In genomic region chr20:40724566-40724965, GRCh38 we compare ENCODE assay signal across 17 cellular contexts. TPM values are rescaled to one million over a fixed set of nuclear protein-coding genes. Genes with fewer than 3 reads are reported as not detected.
DNase-seq lines count a peak whose midpoint lies in the region; ATAC-seq and TF ChIP-seq lines count a peak whose summit lies in the region.
"Had no signal": no experiment of that assay in that cellular context is flagged by ENCODE, and none has a peak within 500 bp of the region (broad histone marks: within the 10 kb centered on the region; RNA-seq: fewer than 3 reads in every experiment).

No MANE protein-coding gene starts in this region.

- H2BK120ac ChIP-seq in trophoblast cell (ENCODE audit: insufficient read depth, low read length, poor library complexity): no peak overlapping the region

- H3K4ac ChIP-seq in trophoblast cell (ENCODE audit: low read depth, low read length): no peak overlapping the region

- no peak overlapping the region for H3K27ac Mint-ChIP-seq in GM23338
- H3K27ac Mint-ChIP-seq in nephron progenitor cell: no peak overlapping the region
- no peak overlapping the region for H3K27ac Mint-ChIP-seq in activated T-helper 2 cell treated with anti-CD3 and anti-CD28 coated beads, Interferon-gamma antibody, Interleukin-2, Interleukin-4, amounts not matched to agents 10 μg/mL and 5 μg/mL and 100 μg/mL, durations not matched to agents 14 hours and 24 hours and 36 hours
- H3K27ac Mint-ChIP-seq: B cell; CD8-positive, alpha-beta T cell; HFFc6 had no signal

- no peaks in the 10 kb centered on the region for H3K9me2 ChIP-seq in GM23338 (ENCODE audit: insufficient read depth)

- intact Hi-C loops in right lobe of liver (cut with DNase I): no loop called here
- intact Hi-C loops in activated T-helper 2 cell treated with anti-CD3 and anti-CD28 coated beads, Interferon-gamma antibody, Interleukin-2, Interleukin-4, amounts not matched to agents 10 μg/mL and 5 μg/mL and 100 μg/mL, durations not matched to agents 14 hours and 24 hours and 36 hours (cut with micrococcal nuclease): no loop called here

- H3K27ac ChIP-seq in GM23338 (ENCODE audit: low read depth) (no peak overlapping the region), HEK293 (ENCODE audit: extremely low read depth, low read depth, low read length) (no peak overlapping the region), trophoblast cell (ENCODE audit: low read depth, low read length) (no peak overlapping the region), right lobe of liver (no peak overlapping the region), caudate nucleus (ENCODE audit: low read depth, low read length) (no peak overlapping the region)
- H3K27ac ChIP-seq: BLaER1 treated with 17β-estradiol and CSF1 and Interleukin-3, amounts not matched to agents 10 nM and 100 nM had no signal

- no peak overlapping the region for H3K4me2 ChIP-seq in GM23338
- no peak overlapping the region for H3K4me2 ChIP-seq in trophoblast cell (ENCODE audit: low read length)
- H3K4me2 ChIP-seq: BLaER1 treated with 17β-estradiol and CSF1 and Interleukin-3, amounts not matched to agents 10 nM and 100 nM had no signal

- TF ChIP-seq POLR2A in right lobe of liver (IDR thresholded peaks at IDR 0.05): no peak

- H3K18ac ChIP-seq in trophoblast cell (ENCODE audit: low read length): no peak overlapping the region

- no peak for TF ChIP-seq CTCF in GM23338 (conservative IDR thresholded peaks at IDR 0.05; ENCODE audit: low read depth in 2 of 2)
- no peak for TF ChIP-seq CTCF in HEK293 (tag by site-specific recombination; IDR thresholded peaks at IDR 0.05)
- TF ChIP-seq CTCF in nephron progenitor cell (IDR thresholded peaks at IDR 0.05): no peak
- no peak for TF ChIP-seq CTCF in right lobe of liver (IDR thresholded peaks at IDR 0.05)

- H3K4me1 ChIP-seq in GM23338 (ENCODE audit: insufficient read depth) (no peaks in the 10 kb centered on the region), HEK293 (ENCODE audit: control insufficient read depth, insufficient read depth, low read length) (no peaks in the 10 kb centered on the region), trophoblast cell (ENCODE audit: control insufficient read depth in 1 of 2, insufficient read depth in 2 of 2, low read length in 2 of 2) (no peaks in the 10 kb centered on the region), right lobe of liver (no peaks in the 10 kb centered on the region)

- H3K27me3 ChIP-seq in GM23338 (ENCODE audit: insufficient read depth) (no peaks in the 10 kb centered on the region), trophoblast cell (ENCODE audit: insufficient read depth, low read length) (no peaks in the 10 kb centered on the region), right lobe of liver (no peaks in the 10 kb centered on the region)
- H3K27me3 ChIP-seq: BLaER1 treated with 17β-estradiol and CSF1 and Interleukin-3, amounts not matched to agents 10 nM and 100 nM had no signal

- H3K4me3 ChIP-seq in GM23338 (no peak overlapping the region), HEK293 (ENCODE audit: low read depth, low read length) (no peak overlapping the region), trophoblast cell (ENCODE audit: low read depth, low read length) (no peak overlapping the region), right lobe of liver (no peak overlapping the region)
- H3K4me3 ChIP-seq: BLaER1 treated with 17β-estradiol and CSF1 and Interleukin-3, amounts not matched to agents 10 nM and 100 nM had no signal

- no peak for DNase-seq in GM23338 (ENCODE audit: low spot score)
- peak; percentile 19 for DNase-seq in nephron progenitor cell
- DNase-seq in trophoblast cell: no peak
- DNase-seq in GM19240 (ENCODE audit: insufficient read length, low spot score): no peak
- DNase-seq in right lobe of liver: no peak
- no peak for DNase-seq in activated T-helper 2 cell treated with anti-CD3 and anti-CD28 coated beads, Interferon-gamma antibody, Interleukin-2, Interleukin-4, amounts not matched to agents 10 μg/mL and 5 μg/mL and 100 μg/mL, durations not matched to agents 14 hours and 24 hours and 36 hours (ENCODE audit: low spot score)
- no peak for DNase-seq in caudate nucleus (lab: John Stamatoyannopoulos, UW)
- DNase-seq: Calu3; CD8-positive, alpha-beta T cell; DMS79 treated with DMSO at 0.1 percent for 48 hours; GF-D8; HCEC 1CT; HFFc6; IMR-90 had no signal

- H4K12ac ChIP-seq in trophoblast cell (ENCODE audit: low read depth, low read length): no peak overlapping the region

- H3K79me1 ChIP-seq in trophoblast cell (ENCODE audit: low read length): no peaks in the 10 kb centered on the region

- H3K9me3 ChIP-seq in HEK293 (ENCODE audit: control insufficient read depth, insufficient read depth, low read depth, low read length) (no peaks in the 10 kb centered on the region; the same call in 1 of the 2 replicates), trophoblast cell (ENCODE audit: insufficient read depth, low read depth, low read length) (peaks cover 4% of the 10 kb centered on the region), right lobe of liver (no peaks in the 10 kb centered on the region)

- H3K9me3 Mint-ChIP-seq in GM23338: peaks cover 7% of the 10 kb centered on the region; the same call in 2 of the 3 replicates
- peaks cover 9% of the 10 kb centered on the region for H3K9me3 Mint-ChIP-seq in nephron progenitor cell
- no peaks in the 10 kb centered on the region for H3K9me3 Mint-ChIP-seq in activated T-helper 2 cell treated with anti-CD3 and anti-CD28 coated beads, Interferon-gamma antibody, Interleukin-2, Interleukin-4, amounts not matched to agents 10 μg/mL and 5 μg/mL and 100 μg/mL, durations not matched to agents 14 hours and 24 hours and 36 hours
- H3K9me3 Mint-ChIP-seq: HFFc6 had no signal

- ATAC-seq in GM23338 (peak; percentile 46), right lobe of liver (no peak)
- ATAC-seq: CD8-positive, alpha-beta T cell had no signal

- H2BK12ac ChIP-seq in trophoblast cell (ENCODE audit: low read length): no peak overlapping the region

- no peaks in the 10 kb centered on the region for H3F3A ChIP-seq in GM23338 (replicated peaks; ENCODE audit: low read depth)

- no peak overlapping the region for H2BK5ac ChIP-seq in trophoblast cell (ENCODE audit: low read depth, low read length, poor library complexity)

- CTCF ChIA-PET in HEK293 (lab: Yijun Ruan, JAX): interaction anchor here (0.7 kb wide), 1 partner anchor 244 kb away, joined by 3 read pairs; no protein-coding TSS in a partner anchor

- H4K20me1 ChIP-seq in GM23338 (replicated peaks; ENCODE audit: insufficient read depth): no peaks in the 10 kb centered on the region
- H4K20me1 ChIP-seq: BLaER1 treated with 17β-estradiol and CSF1 and Interleukin-3, amounts not matched to agents 10 nM and 100 nM had no signal

- no peak overlapping the region for H3K23ac ChIP-seq in trophoblast cell (ENCODE audit: low read length)

- no peaks in the 10 kb centered on the region; the same call in 2 of the 3 replicates for H3K36me3 Mint-ChIP-seq in GM23338 (ENCODE audit: low read depth)
- no peaks in the 10 kb centered on the region for H3K36me3 Mint-ChIP-seq in nephron progenitor cell (ENCODE audit: low read depth)
- H3K36me3 Mint-ChIP-seq in activated T-helper 2 cell treated with anti-CD3 and anti-CD28 coated beads, Interferon-gamma antibody, Interleukin-2, Interleukin-4, amounts not matched to agents 10 μg/mL and 5 μg/mL and 100 μg/mL, durations not matched to agents 14 hours and 24 hours and 36 hours (ENCODE audit: low read depth): no peaks in the 10 kb centered on the region
- H3K36me3 Mint-ChIP-seq: CD8-positive, alpha-beta T cell had no signal

- peak overlapping the region; percentile 27 for H3K9ac ChIP-seq in trophoblast cell (ENCODE audit: low read length)
- H3K9ac ChIP-seq: BLaER1 treated with 17β-estradiol and CSF1 and Interleukin-3, amounts not matched to agents 10 nM and 100 nM had no signal

- WGBS in trophoblast cell (ENCODE audit: extremely low coverage, insufficient coverage, insufficient read length): no CpG with 5 or more reads among the region's 7 CpGs
- WGBS in right lobe of liver (ENCODE audit: insufficient coverage, low coverage, low lambda C conversion rate, missing lambda C conversion rate): 44% methylated on average over 4 of the region's 7 CpGs

- H3K14ac ChIP-seq in trophoblast cell (ENCODE audit: low read length): no peak overlapping the region

- no peak overlapping the region for H2AK5ac ChIP-seq in trophoblast cell (ENCODE audit: low read length)

- H3K4me1 Mint-ChIP-seq in GM23338: no peaks in the 10 kb centered on the region
- H3K4me1 Mint-ChIP-seq in nephron progenitor cell: peaks cover 18% of the 10 kb centered on the region
- H3K4me1 Mint-ChIP-seq in activated T-helper 2 cell treated with anti-CD3 and anti-CD28 coated beads, Interferon-gamma antibody, Interleukin-2, Interleukin-4, amounts not matched to agents 10 μg/mL and 5 μg/mL and 100 μg/mL, durations not matched to agents 14 hours and 24 hours and 36 hours (ENCODE audit: low read depth): no peaks in the 10 kb centered on the region
- H3K4me1 Mint-ChIP-seq: B cell had no signal

- H3K36me3 ChIP-seq in GM23338 (ENCODE audit: insufficient read depth) (no peaks in the 10 kb centered on the region), HEK293 (ENCODE audit: control insufficient read depth in 2 of 2, insufficient read depth in 1 of 2, low read length in 2 of 2) (no peaks in the 10 kb centered on the region), trophoblast cell (ENCODE audit: control insufficient read depth in 1 of 2, insufficient read depth in 2 of 2, low read length in 2 of 2) (no peaks in the 10 kb centered on the region), right lobe of liver (no peaks in the 10 kb centered on the region)
- H3K36me3 ChIP-seq: BLaER1 treated with 17β-estradiol and CSF1 and Interleukin-3, amounts not matched to agents 10 nM and 100 nM had no signal

- POLR2A ChIA-PET in HEK293 (lab: Yijun Ruan, JAX): no interaction called here

- H2AFZ ChIP-seq in GM23338 (no peak overlapping the region), trophoblast cell (ENCODE audit: insufficient read depth, low read length, poor library complexity) (no peak overlapping the region)

- H4K8ac ChIP-seq in trophoblast cell (ENCODE audit: low read depth, low read length): no peak overlapping the region

- H3K79me2 ChIP-seq in GM23338 (replicated peaks; ENCODE audit: insufficient read depth): no peaks in the 10 kb centered on the region
- no peaks in the 10 kb centered on the region for H3K79me2 ChIP-seq in trophoblast cell (ENCODE audit: control insufficient read depth, insufficient read depth, low read length, poor library complexity)

- no peak overlapping the region for H4K91ac ChIP-seq in trophoblast cell (ENCODE audit: low read depth, low read length)

- H3K4me3 Mint-ChIP-seq in GM23338 (no peak overlapping the region), nephron progenitor cell (peak overlapping the region; percentile 31)
- no peak overlapping the region for H3K4me3 Mint-ChIP-seq in activated T-helper 2 cell treated with anti-CD3 and anti-CD28 coated beads, Interferon-gamma antibody, Interleukin-2, Interleukin-4, amounts not matched to agents 10 μg/mL and 5 μg/mL and 100 μg/mL, durations not matched to agents 14 hours and 24 hours and 36 hours (ENCODE audit: low read depth)
- H3K4me3 Mint-ChIP-seq: B cell; CD8-positive, alpha-beta T cell; HFFc6 had no signal

- H3K27me3 Mint-ChIP-seq in GM23338 (ENCODE audit: insufficient read depth, low read depth, poor library complexity) (no peaks in the 10 kb centered on the region), nephron progenitor cell (ENCODE audit: low read depth, poor library complexity) (peaks cover 9% of the 10 kb centered on the region)
- peaks cover 9% of the 10 kb centered on the region for H3K27me3 Mint-ChIP-seq in activated T-helper 2 cell treated with anti-CD3 and anti-CD28 coated beads, Interferon-gamma antibody, Interleukin-2, Interleukin-4, amounts not matched to agents 10 μg/mL and 5 μg/mL and 100 μg/mL, durations not matched to agents 14 hours and 24 hours and 36 hours (ENCODE audit: low read depth)

RNA-seq across cellular contexts. Expression of gene MAFB, which starts 35.5 kb away (rescaled TPM):
- total RNA-seq in GM23338 (2014; rRNA removed; shearing (Covaris generic)): 1.6 and 1.8 TPM in 2 replicates
- 2.3 and 2.5 TPM in 2 replicates for polyA plus RNA-seq in GM23338 (2016; fragmentation: Nextera tagmentation; extraction: Ambion mirVana)
- polyA plus RNA-seq in trophoblast cell (2013): 13.0 and 14.8 TPM in 2 replicates
- 10 to 100 TPM; 16.6 to 32.3 (median 22.5) TPM for total RNA-seq in right lobe of liver
- total RNA-seq in activated T-helper 2 cell treated with anti-CD3 and anti-CD28 coated beads, Interferon-gamma antibody, Interleukin-2, Interleukin-4, amounts not matched to agents 10 μg/mL and 5 μg/mL and 100 μg/mL, durations not matched to agents 14 hours and 24 hours and 36 hours: 0.83 and 1.1 TPM in 2 replicates
- total RNA-seq: IMR-90 had no signal
